1 cellular context compared by ENCODE assay signal in the genomic region with DNA sequence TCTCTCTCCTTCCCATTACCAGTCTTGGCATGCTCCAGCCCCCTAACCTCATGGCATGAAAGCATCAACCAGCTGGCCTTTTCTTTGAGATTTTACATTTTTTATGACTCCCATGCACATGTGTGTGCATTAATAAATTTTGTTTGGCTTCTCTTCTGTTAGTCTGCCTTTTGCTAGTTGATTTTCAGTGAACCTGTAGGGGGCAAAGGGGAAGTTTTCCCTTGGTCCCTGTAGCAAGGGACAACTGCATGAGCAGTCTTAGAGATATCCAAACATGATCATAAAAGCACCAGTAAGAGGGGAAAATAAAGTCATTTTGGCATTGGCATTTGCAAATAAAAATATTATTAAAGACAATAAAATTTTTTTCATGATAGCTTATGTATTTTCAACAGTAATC.
TF ChIP-seq lines count a peak whose summit lies in the region.

No MANE protein-coding gene starts in this region.

TF ChIP-seq in K562, 482 proteins besides CTCF, POLR2A, EP300 and RAD21 (continued from another document):
- TF ChIP-seq, protein P1, sequence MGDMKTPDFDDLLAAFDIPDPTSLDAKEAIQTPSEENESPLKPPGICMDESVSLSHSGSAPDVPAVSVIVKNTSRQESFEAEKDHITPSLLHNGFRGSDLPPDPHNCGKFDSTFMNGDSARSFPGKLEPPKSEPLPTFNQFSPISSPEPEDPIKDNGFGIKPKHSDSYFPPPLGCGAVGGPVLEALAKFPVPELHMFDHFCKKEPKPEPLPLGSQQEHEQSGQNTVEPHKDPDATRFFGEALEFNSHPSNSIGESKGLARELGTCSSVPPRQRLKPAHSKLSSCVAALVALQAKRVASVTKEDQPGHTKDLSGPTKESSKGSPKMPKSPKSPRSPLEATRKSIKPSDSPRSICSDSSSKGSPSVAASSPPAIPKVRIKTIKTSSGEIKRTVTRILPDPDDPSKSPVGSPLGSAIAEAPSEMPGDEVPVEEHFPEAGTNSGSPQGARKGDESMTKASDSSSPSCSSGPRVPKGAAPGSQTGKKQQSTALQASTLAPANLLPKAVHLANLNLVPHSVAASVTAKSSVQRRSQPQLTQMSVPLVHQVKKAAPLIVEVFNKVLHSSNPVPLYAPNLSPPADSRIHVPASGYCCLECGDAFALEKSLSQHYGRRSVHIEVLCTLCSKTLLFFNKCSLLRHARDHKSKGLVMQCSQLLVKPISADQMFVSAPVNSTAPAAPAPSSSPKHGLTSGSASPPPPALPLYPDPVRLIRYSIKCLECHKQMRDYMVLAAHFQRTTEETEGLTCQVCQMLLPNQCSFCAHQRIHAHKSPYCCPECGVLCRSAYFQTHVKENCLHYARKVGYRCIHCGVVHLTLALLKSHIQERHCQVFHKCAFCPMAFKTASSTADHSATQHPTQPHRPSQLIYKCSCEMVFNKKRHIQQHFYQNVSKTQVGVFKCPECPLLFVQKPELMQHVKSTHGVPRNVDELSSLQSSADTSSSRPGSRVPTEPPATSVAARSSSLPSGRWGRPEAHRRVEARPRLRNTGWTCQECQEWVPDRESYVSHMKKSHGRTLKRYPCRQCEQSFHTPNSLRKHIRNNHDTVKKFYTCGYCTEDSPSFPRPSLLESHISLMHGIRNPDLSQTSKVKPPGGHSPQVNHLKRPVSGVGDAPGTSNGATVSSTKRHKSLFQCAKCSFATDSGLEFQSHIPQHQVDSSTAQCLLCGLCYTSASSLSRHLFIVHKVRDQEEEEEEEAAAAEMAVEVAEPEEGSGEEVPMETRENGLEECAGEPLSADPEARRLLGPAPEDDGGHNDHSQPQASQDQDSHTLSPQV (IDR thresholded peaks at IDR 0.05), result no peak
- no peak for TF ChIP-seq SAFB (IDR thresholded peaks at IDR 0.05; ENCODE audit: borderline replicate concordance, low read depth, low read length)
